9 cellular contexts compared by ENCODE assay signal in genomic region chr2:62287895-62288589, GRCh38.
DNase-seq lines count a peak whose midpoint lies in the region; ATAC-seq and TF ChIP-seq lines count a peak whose summit lies in the region.
"Had no signal": no experiment of that assay in that cellular context is flagged by ENCODE, and none has a peak within 500 bp of the region (broad histone marks: within the 10 kb centered on the region; RNA-seq: fewer than 3 reads in every experiment).

No MANE protein-coding gene starts in this region.

- no peak overlapping the region for H3K4me3 ChIP-seq in fibroblast of pulmonary artery (replicated peaks; ENCODE audit: low read depth, low read length)

- no peak for TF ChIP-seq CTCF in fibroblast of pulmonary artery (IDR thresholded peaks at IDR 0.05; ENCODE audit: low read length, missing control alignments)

- peak; percentile 50 for ATAC-seq in GM18508 (IDR thresholded peaks at IDR 0.05; ENCODE audit: insufficient read depth, unreplicated experiment)
- peak; percentile 66 for ATAC-seq in HG02981 (IDR thresholded peaks at IDR 0.05; ENCODE audit: unreplicated experiment)
- peak; percentile 36 to 58 for ATAC-seq in activated CD4-positive, CD25-positive, alpha-beta regulatory T cell treated with anti-CD3 and anti-CD28 coated beads, Interleukin-2, amount 50 U/mL, for 24 hours

- DNase-seq in NCI-H2029 (lab: John Stamatoyannopoulos, UW) (peak; percentile 94), fibroblast of pulmonary artery (ENCODE audit: low read depth) (peak; percentile 39), inferior parietal cortex (ENCODE audit: extremely low spot score) (no peak), NCI-H524 treated with DMSO at 0.1 percent for 48 hours (lab: John Stamatoyannopoulos, UW) (no peak)
- peak; percentile 57 for DNase-seq in stimulated activated CD4-positive, alpha-beta T cell treated with anti-CD3 and anti-CD28 coated beads, Interleukin-1b, Interleukin-23, amount 100 ng/mL, for 48 hours
- DNase-seq: naive B cell had no signal

Comparison
In these comparisons a context has a peak if more than half of its experiments do, and no peak if none do; other contexts are left out.
1. DNase-seq: peak in NCI-H2029 (single experiment), fibroblast of pulmonary artery (single experiment) and stimulated activated CD4-positive, alpha-beta T cell treated with anti-CD3 and anti-CD28 coated beads, Interleukin-1b, Interleukin-23, amount 100 ng/mL, for 48 hours (single experiment); none in inferior parietal cortex (single experiment) and NCI-H524 treated with DMSO at 0.1 percent for 48 hours (single experiment).
2. Peak in every context shown above with its lines, with median percentiles within 50 percentile points of each other: ATAC-seq.